ENCODE assay signal across 1 cellular context in the genomic region with DNA sequence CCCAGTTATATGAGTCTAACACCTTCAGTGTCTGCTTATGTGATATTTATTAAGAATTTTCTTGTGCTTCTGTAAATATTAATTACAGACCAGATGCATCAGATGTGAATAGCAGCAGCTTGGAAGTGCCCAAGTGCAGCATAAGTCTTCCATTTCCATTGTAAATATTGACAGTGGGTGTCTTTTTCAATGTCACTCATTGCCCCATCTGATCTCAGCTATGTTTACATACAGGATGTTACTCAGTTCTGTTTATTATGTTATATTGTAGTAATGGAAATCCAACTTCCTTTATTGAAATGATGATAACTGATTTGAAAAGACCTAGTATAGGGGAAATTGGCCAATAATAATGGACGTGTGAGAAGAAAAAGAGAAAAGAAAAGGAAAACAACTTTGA.
A peak's percentile ranks its signal among the peaks of the same experiment; 100 is the strongest.
TF ChIP-seq lines count a peak whose summit lies in the region.

No MANE protein-coding gene starts in this region.

TF ChIP-seq in HepG2, 621 proteins besides CTCF, POLR2A, EP300 and RAD21 (continued from another document):
- peak; percentile 80 for TF ChIP-seq FOXA1 (IDR thresholded peaks at IDR 0.05)
- peak; percentile 89 for TF ChIP-seq FOXA1 (CRISPR knock-in tag; IDR thresholded peaks at IDR 0.05)
- TF ChIP-seq RXRB (CRISPR knock-in tag; IDR thresholded peaks at IDR 0.05; ENCODE audit: borderline replicate concordance) = 0 out of 2 replicates have a peak, but pooled peaks have one; percentile 20
- no peak for TF ChIP-seq ZNF614 (CRISPR knock-in tag; IDR thresholded peaks at IDR 0.05; ENCODE audit: borderline replicate concordance)
- no peak for TF ChIP-seq RFX1 (IDR thresholded peaks at IDR 0.05)
- TF ChIP-seq REXO4 (CRISPR knock-in tag; IDR thresholded peaks at IDR 0.05; ENCODE audit: borderline replicate concordance) = no peak
- TF ChIP-seq, protein P1, sequence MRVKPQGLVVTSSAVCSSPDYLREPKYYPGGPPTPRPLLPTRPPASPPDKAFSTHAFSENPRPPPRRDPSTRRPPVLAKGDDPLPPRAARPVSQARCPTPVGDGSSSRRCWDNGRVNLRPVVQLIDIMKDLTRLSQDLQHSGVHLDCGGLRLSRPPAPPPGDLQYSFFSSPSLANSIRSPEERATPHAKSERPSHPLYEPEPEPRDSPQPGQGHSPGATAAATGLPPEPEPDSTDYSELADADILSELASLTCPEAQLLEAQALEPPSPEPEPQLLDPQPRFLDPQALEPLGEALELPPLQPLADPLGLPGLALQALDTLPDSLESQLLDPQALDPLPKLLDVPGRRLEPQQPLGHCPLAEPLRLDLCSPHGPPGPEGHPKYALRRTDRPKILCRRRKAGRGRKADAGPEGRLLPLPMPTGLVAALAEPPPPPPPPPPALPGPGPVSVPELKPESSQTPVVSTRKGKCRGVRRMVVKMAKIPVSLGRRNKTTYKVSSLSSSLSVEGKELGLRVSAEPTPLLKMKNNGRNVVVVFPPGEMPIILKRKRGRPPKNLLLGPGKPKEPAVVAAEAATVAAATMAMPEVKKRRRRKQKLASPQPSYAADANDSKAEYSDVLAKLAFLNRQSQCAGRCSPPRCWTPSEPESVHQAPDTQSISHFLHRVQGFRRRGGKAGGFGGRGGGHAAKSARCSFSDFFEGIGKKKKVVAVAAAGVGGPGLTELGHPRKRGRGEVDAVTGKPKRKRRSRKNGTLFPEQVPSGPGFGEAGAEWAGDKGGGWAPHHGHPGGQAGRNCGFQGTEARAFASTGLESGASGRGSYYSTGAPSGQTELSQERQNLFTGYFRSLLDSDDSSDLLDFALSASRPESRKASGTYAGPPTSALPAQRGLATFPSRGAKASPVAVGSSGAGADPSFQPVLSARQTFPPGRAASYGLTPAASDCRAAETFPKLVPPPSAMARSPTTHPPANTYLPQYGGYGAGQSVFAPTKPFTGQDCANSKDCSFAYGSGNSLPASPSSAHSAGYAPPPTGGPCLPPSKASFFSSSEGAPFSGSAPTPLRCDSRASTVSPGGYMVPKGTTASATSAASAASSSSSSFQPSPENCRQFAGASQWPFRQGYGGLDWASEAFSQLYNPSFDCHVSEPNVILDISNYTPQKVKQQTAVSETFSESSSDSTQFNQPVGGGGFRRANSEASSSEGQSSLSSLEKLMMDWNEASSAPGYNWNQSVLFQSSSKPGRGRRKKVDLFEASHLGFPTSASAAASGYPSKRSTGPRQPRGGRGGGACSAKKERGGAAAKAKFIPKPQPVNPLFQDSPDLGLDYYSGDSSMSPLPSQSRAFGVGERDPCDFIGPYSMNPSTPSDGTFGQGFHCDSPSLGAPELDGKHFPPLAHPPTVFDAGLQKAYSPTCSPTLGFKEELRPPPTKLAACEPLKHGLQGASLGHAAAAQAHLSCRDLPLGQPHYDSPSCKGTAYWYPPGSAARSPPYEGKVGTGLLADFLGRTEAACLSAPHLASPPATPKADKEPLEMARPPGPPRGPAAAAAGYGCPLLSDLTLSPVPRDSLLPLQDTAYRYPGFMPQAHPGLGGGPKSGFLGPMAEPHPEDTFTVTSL (CRISPR knock-in tag; IDR thresholded peaks at IDR 0.05; ENCODE audit: borderline replicate concordance) = peak; percentile 66; the same call in 1 of the 2 replicates
- TF ChIP-seq SIX4 (CRISPR knock-in tag; IDR thresholded peaks at IDR 0.05) = peak; percentile 42; the same call in 1 of the 2 replicates
- peak; percentile 47; the same call in 1 of the 2 replicates for TF ChIP-seq SOX5 (CRISPR knock-in tag; IDR thresholded peaks at IDR 0.05; ENCODE audit: borderline replicate concordance)
